In the genomic region with DNA sequence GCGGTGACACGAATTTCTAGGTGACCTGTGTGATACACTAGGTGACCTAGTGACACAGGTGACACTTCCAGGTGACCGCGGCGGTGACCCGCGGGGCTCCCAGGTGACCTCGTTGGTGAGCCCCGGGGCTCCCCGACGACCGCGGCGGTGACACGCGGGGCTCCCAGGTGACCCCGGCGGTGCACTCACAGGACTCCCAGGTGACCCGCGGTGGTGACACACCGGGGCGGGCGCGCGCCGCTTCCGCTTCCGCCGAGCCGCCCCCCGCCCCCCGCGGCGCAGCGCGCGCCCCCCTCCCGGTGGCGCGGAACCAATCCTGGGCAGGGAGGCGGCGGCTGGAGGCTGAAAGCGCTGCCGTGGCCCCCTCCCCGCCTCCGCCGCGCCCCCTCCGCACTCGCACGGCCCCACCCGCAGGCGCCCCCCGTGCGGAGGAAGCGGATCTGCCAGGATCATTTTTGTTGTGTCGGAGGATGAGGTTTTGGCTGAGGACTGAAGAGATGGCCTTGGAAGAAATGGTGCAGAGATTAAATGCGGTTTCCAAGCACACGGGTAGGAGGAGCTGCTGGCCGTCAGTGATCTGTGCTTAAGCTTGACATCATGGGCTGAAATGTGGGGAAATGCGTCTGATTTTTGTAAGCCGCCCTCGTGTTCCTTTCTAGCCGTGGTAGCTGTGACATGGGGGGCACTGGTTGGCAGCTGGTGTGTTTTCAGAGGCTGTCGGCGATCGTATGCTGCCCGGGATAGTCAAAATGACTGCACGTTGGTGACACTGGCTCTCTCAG, we compare ENCODE assay signal across 1 cellular context.
TF ChIP-seq lines count a peak whose summit lies in the region.

A gene with protein sequence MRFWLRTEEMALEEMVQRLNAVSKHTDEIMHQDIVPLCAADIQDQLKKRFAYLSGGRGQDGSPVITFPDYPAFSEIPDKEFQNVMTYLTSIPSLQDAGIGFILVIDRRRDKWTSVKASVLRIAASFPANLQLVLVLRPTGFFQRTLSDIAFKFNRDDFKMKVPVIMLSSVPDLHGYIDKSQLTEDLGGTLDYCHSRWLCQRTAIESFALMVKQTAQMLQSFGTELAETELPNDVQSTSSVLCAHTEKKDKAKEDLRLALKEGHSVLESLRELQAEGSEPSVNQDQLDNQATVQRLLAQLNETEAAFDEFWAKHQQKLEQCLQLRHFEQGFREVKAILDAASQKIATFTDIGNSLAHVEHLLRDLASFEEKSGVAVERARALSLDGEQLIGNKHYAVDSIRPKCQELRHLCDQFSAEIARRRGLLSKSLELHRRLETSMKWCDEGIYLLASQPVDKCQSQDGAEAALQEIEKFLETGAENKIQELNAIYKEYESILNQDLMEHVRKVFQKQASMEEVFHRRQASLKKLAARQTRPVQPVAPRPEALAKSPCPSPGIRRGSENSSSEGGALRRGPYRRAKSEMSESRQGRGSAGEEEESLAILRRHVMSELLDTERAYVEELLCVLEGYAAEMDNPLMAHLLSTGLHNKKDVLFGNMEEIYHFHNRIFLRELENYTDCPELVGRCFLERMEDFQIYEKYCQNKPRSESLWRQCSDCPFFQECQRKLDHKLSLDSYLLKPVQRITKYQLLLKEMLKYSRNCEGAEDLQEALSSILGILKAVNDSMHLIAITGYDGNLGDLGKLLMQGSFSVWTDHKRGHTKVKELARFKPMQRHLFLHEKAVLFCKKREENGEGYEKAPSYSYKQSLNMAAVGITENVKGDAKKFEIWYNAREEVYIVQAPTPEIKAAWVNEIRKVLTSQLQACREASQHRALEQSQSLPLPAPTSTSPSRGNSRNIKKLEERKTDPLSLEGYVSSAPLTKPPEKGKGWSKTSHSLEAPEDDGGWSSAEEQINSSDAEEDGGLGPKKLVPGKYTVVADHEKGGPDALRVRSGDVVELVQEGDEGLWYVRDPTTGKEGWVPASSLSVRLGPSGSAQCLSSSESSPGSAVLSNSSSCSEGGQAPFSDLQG (plus strand): TSS at position 305 of the 782 bp plus-strand sequence. CDS start 166 bp downstream, at position 471.

TF ChIP-seq in HepG2, 621 proteins besides CTCF, POLR2A, EP300 and RAD21 (continued from another document and continues in another):
- TF ChIP-seq, protein P1, sequence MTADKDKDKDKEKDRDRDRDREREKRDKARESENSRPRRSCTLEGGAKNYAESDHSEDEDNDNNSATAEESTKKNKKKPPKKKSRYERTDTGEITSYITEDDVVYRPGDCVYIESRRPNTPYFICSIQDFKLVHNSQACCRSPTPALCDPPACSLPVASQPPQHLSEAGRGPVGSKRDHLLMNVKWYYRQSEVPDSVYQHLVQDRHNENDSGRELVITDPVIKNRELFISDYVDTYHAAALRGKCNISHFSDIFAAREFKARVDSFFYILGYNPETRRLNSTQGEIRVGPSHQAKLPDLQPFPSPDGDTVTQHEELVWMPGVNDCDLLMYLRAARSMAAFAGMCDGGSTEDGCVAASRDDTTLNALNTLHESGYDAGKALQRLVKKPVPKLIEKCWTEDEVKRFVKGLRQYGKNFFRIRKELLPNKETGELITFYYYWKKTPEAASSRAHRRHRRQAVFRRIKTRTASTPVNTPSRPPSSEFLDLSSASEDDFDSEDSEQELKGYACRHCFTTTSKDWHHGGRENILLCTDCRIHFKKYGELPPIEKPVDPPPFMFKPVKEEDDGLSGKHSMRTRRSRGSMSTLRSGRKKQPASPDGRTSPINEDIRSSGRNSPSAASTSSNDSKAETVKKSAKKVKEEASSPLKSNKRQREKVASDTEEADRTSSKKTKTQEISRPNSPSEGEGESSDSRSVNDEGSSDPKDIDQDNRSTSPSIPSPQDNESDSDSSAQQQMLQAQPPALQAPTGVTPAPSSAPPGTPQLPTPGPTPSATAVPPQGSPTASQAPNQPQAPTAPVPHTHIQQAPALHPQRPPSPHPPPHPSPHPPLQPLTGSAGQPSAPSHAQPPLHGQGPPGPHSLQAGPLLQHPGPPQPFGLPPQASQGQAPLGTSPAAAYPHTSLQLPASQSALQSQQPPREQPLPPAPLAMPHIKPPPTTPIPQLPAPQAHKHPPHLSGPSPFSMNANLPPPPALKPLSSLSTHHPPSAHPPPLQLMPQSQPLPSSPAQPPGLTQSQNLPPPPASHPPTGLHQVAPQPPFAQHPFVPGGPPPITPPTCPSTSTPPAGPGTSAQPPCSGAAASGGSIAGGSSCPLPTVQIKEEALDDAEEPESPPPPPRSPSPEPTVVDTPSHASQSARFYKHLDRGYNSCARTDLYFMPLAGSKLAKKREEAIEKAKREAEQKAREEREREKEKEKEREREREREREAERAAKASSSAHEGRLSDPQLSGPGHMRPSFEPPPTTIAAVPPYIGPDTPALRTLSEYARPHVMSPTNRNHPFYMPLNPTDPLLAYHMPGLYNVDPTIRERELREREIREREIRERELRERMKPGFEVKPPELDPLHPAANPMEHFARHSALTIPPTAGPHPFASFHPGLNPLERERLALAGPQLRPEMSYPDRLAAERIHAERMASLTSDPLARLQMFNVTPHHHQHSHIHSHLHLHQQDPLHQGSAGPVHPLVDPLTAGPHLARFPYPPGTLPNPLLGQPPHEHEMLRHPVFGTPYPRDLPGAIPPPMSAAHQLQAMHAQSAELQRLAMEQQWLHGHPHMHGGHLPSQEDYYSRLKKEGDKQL (CRISPR knock-in tag; IDR thresholded peaks at IDR 0.05; ENCODE audit: low read depth): no peak
- TF ChIP-seq MAFG (CRISPR knock-in tag; IDR thresholded peaks at IDR 0.05) (no peak), SIN3A (IDR thresholded peaks at IDR 0.05; ENCODE audit: borderline replicate concordance, low read depth, low read length) (no peak), ZNF350 (CRISPR knock-in tag; IDR thresholded peaks at IDR 0.05; ENCODE audit: borderline replicate concordance, low read depth) (no peak), ZNF557 (CRISPR knock-in tag; IDR thresholded peaks at IDR 0.05) (no peak), ZNF543 (CRISPR knock-in tag; IDR thresholded peaks at IDR 0.05) (no peak), RORA (CRISPR knock-in tag; IDR thresholded peaks at IDR 0.05) (no peak), PAX8 (CRISPR knock-in tag; IDR thresholded peaks at IDR 0.05; ENCODE audit: borderline replicate concordance) (no peak), SALL1 (CRISPR knock-in tag; IDR thresholded peaks at IDR 0.05) (peak; percentile 37; the same call in 1 of the 2 replicates), RBFOX2 (IDR thresholded peaks at IDR 0.05; ENCODE audit: low read depth, low read length) (peak; percentile 63), ESRRA (CRISPR knock-in tag; IDR thresholded peaks at IDR 0.05; ENCODE audit: low read depth) (peak; percentile 61), MED13 (CRISPR knock-in tag; IDR thresholded peaks at IDR 0.05) (no peak), SALL2 (CRISPR knock-in tag; IDR thresholded peaks at IDR 0.05) (no peak), ZBTB21 (CRISPR knock-in tag; IDR thresholded peaks at IDR 0.05) (0 out of 2 replicates have a peak, but pooled peaks have one; percentile 41), SMYD3 (CRISPR knock-in tag; IDR thresholded peaks at IDR 0.05) (no peak), ZNF567 (CRISPR knock-in tag; IDR thresholded peaks at IDR 0.05; ENCODE audit: borderline replicate concordance) (no peak), GFI1 (CRISPR knock-in tag; IDR thresholded peaks at IDR 0.05; ENCODE audit: borderline replicate concordance) (peak; percentile 47; the same call in 1 of the 2 replicates), TMF1 (CRISPR knock-in tag; IDR thresholded peaks at IDR 0.05; ENCODE audit: low read depth) (no peak), SOX6 (IDR thresholded peaks at IDR 0.05) (no peak), SOX6 (CRISPR knock-in tag; IDR thresholded peaks at IDR 0.05) (0 out of 2 replicates have a peak, but pooled peaks have one; percentile 13), ZNF780A (CRISPR knock-in tag; IDR thresholded peaks at IDR 0.05) (no peak), HNRNPUL1 (IDR thresholded peaks at IDR 0.05; ENCODE audit: low read depth, low read length) (no peak), BORCS8-MEF2B (CRISPR knock-in tag; IDR thresholded peaks at IDR 0.05) (no peak), ARID2 (CRISPR knock-in tag; IDR thresholded peaks at IDR 0.05; ENCODE audit: borderline replicate concordance) (0 out of 2 replicates have a peak, but pooled peaks have one; percentile 51), SMAD9 (CRISPR knock-in tag; IDR thresholded peaks at IDR 0.05) (no peak), ZFP90 (CRISPR knock-in tag; IDR thresholded peaks at IDR 0.05; ENCODE audit: borderline replicate concordance) (no peak), ZNF614 (CRISPR knock-in tag; IDR thresholded peaks at IDR 0.05; ENCODE audit: borderline replicate concordance) (no peak)
- TF ChIP-seq, protein P2, sequence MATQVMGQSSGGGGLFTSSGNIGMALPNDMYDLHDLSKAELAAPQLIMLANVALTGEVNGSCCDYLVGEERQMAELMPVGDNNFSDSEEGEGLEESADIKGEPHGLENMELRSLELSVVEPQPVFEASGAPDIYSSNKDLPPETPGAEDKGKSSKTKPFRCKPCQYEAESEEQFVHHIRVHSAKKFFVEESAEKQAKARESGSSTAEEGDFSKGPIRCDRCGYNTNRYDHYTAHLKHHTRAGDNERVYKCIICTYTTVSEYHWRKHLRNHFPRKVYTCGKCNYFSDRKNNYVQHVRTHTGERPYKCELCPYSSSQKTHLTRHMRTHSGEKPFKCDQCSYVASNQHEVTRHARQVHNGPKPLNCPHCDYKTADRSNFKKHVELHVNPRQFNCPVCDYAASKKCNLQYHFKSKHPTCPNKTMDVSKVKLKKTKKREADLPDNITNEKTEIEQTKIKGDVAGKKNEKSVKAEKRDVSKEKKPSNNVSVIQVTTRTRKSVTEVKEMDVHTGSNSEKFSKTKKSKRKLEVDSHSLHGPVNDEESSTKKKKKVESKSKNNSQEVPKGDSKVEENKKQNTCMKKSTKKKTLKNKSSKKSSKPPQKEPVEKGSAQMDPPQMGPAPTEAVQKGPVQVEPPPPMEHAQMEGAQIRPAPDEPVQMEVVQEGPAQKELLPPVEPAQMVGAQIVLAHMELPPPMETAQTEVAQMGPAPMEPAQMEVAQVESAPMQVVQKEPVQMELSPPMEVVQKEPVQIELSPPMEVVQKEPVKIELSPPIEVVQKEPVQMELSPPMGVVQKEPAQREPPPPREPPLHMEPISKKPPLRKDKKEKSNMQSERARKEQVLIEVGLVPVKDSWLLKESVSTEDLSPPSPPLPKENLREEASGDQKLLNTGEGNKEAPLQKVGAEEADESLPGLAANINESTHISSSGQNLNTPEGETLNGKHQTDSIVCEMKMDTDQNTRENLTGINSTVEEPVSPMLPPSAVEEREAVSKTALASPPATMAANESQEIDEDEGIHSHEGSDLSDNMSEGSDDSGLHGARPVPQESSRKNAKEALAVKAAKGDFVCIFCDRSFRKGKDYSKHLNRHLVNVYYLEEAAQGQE (IDR thresholded peaks at IDR 0.05; ENCODE audit: borderline replicate concordance in 1 of 2, low read depth in 1 of 2, low read length in 2 of 2): no peak
- TF ChIP-seq, protein P3, sequence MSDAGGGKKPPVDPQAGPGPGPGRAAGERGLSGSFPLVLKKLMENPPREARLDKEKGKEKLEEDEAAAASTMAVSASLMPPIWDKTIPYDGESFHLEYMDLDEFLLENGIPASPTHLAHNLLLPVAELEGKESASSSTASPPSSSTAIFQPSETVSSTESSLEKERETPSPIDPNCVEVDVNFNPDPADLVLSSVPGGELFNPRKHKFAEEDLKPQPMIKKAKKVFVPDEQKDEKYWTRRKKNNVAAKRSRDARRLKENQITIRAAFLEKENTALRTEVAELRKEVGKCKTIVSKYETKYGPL (CRISPR knock-in tag; IDR thresholded peaks at IDR 0.05): no peak
- TF ChIP-seq, protein P4, sequence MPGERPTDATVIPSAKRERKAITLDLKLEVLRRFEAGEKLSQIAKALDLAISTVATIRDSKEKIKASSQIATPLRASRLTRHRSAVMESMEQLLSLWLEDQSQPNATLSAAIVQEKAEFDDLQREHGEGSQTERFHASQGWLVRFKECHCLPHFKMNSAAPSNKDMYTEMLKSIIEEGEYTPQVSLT (CRISPR knock-in tag; IDR thresholded peaks at IDR 0.05; ENCODE audit: borderline replicate concordance, low read depth): no peak
- TF ChIP-seq, protein P5, sequence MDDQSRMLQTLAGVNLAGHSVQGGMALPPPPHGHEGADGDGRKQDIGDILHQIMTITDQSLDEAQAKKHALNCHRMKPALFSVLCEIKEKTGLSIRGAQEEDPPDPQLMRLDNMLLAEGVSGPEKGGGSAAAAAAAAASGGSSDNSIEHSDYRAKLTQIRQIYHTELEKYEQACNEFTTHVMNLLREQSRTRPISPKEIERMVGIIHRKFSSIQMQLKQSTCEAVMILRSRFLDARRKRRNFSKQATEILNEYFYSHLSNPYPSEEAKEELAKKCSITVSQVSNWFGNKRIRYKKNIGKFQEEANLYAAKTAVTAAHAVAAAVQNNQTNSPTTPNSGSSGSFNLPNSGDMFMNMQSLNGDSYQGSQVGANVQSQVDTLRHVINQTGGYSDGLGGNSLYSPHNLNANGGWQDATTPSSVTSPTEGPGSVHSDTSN (CRISPR knock-in tag; IDR thresholded peaks at IDR 0.05; ENCODE audit: borderline replicate concordance): no peak
- TF ChIP-seq, protein P6, sequence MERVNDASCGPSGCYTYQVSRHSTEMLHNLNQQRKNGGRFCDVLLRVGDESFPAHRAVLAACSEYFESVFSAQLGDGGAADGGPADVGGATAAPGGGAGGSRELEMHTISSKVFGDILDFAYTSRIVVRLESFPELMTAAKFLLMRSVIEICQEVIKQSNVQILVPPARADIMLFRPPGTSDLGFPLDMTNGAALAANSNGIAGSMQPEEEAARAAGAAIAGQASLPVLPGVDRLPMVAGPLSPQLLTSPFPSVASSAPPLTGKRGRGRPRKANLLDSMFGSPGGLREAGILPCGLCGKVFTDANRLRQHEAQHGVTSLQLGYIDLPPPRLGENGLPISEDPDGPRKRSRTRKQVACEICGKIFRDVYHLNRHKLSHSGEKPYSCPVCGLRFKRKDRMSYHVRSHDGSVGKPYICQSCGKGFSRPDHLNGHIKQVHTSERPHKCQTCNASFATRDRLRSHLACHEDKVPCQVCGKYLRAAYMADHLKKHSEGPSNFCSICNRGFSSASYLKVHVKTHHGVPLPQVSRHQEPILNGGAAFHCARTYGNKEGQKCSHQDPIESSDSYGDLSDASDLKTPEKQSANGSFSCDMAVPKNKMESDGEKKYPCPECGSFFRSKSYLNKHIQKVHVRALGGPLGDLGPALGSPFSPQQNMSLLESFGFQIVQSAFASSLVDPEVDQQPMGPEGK (CRISPR knock-in tag; IDR thresholded peaks at IDR 0.05): peak; percentile 96
- TF ChIP-seq, protein P7, sequence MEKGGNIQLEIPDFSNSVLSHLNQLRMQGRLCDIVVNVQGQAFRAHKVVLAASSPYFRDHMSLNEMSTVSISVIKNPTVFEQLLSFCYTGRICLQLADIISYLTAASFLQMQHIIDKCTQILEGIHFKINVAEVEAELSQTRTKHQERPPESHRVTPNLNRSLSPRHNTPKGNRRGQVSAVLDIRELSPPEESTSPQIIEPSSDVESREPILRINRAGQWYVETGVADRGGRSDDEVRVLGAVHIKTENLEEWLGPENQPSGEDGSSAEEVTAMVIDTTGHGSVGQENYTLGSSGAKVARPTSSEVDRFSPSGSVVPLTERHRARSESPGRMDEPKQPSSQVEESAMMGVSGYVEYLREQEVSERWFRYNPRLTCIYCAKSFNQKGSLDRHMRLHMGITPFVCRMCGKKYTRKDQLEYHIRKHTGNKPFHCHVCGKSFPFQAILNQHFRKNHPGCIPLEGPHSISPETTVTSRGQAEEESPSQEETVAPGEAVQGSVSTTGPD (CRISPR knock-in tag; IDR thresholded peaks at IDR 0.05): no peak
- TF ChIP-seq, protein P8, sequence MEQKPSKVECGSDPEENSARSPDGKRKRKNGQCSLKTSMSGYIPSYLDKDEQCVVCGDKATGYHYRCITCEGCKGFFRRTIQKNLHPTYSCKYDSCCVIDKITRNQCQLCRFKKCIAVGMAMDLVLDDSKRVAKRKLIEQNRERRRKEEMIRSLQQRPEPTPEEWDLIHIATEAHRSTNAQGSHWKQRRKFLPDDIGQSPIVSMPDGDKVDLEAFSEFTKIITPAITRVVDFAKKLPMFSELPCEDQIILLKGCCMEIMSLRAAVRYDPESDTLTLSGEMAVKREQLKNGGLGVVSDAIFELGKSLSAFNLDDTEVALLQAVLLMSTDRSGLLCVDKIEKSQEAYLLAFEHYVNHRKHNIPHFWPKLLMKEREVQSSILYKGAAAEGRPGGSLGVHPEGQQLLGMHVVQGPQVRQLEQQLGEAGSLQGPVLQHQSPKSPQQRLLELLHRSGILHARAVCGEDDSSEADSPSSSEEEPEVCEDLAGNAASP (CRISPR knock-in tag; IDR thresholded peaks at IDR 0.05; ENCODE audit: borderline replicate concordance): no peak
